In genomic region chr1:34361781-34362357, GRCh38 we compare ENCODE assay signal across 27 cellular contexts.
DNase-seq lines count a peak whose midpoint lies in the region; ATAC-seq and TF ChIP-seq lines count a peak whose summit lies in the region.
"Had no signal": no experiment of that assay in that cellular context is flagged by ENCODE, and none has a peak within 500 bp of the region (broad histone marks: within the 10 kb centered on the region; RNA-seq: fewer than 3 reads in every experiment).

No MANE protein-coding gene starts in this region.

- POLR2A ChIA-PET in SK-N-SH (lab: Yijun Ruan, JAX) = no interaction called here

- H3K4me3 ChIP-seq in SK-N-SH (ENCODE audit: low read depth in 2 of 2, low read length in 1 of 2) = no peak overlapping the region
- H3K4me3 ChIP-seq in hepatocyte = no peak overlapping the region
- H3K4me3 ChIP-seq: heart left ventricle, ovary, spleen, tibial artery had no signal

- no peaks in the 10 kb centered on the region for H3K9me3 ChIP-seq in SK-N-SH
- H3K9me3 ChIP-seq in hepatocyte (ENCODE audit: low read depth) = no peaks in the 10 kb centered on the region
- H3K9me3 ChIP-seq: heart left ventricle, ovary, tibial artery had no signal

- H4K20me1 ChIP-seq in SK-N-SH (ENCODE audit: insufficient read depth) = no peaks in the 10 kb centered on the region
- H4K20me1 ChIP-seq in hepatocyte (ENCODE audit: insufficient read depth, poor library complexity, severe bottlenecking) = no peaks in the 10 kb centered on the region

- no peaks in the 10 kb centered on the region for H3K27me3 ChIP-seq in SK-N-SH (ENCODE audit: insufficient read depth)
- no peaks in the 10 kb centered on the region for H3K27me3 ChIP-seq in hepatocyte
- H3K27me3 ChIP-seq: ovary had no signal

- H3K4me1 ChIP-seq in SK-N-SH (ENCODE audit: control insufficient read depth in 1 of 2, insufficient read depth in 2 of 2, low read depth in 1 of 2, low read length in 1 of 2) = peaks cover 0 to 14% of the 10 kb centered on the region in 2 experiments; a peak in 1 of 4 replicates
- H3K4me1 ChIP-seq in hepatocyte (ENCODE audit: insufficient read depth) = no peaks in the 10 kb centered on the region
- H3K4me1 ChIP-seq: heart left ventricle, spleen, tibial artery had no signal

- H3F3A ChIP-seq in SK-N-SH (replicated peaks; ENCODE audit: insufficient read depth) = no peaks in the 10 kb centered on the region

- no peaks in the 10 kb centered on the region for H3K9me2 ChIP-seq in SK-N-SH
- no peaks in the 10 kb centered on the region for H3K9me2 ChIP-seq in hepatocyte (replicated peaks; ENCODE audit: insufficient read depth)

- DNase-seq in DMS 273 (lab: John Stamatoyannopoulos, UW; ENCODE audit: unreplicated experiment) = peak; percentile 17
- no peak for DNase-seq in DMS 273 treated with DMSO at 0.1 percent for 48 hours (lab: John Stamatoyannopoulos, UW)
- DNase-seq in SK-N-SH = peak; percentile 52
- no peak for DNase-seq in GM10266 (ENCODE audit: extremely low spot score)
- DNase-seq in hepatocyte (ENCODE audit: low spot score) = no peak
- DNase-seq in activated CD8-positive, alpha-beta memory T cell treated with anti-CD3 and anti-CD28 coated beads, Interleukin-2, amount 50 U/mL, for 4 hours = no peak
- DNase-seq: activated CD4-positive, alpha-beta T cell treated with anti-CD3 and anti-CD28 coated beads, Interleukin-2, amount 10 ng/mL, durations not matched to agents 24 days and 14 days; activated CD8-positive, alpha-beta memory T cell treated with anti-CD3 and anti-CD28 coated beads, Interleukin-2, amount 10 ng/mL, durations not matched to agents 7 days and 5 days; CD4-positive, alpha-beta memory T cell; DMS53; GDM1; GOT3; heart left ventricle; NCI-H1930; NCI-H226; NCI-H82; ovary; SHP77 treated with DMSO at 0.1 percent for 48 hours; spleen; stimulated activated CD4-positive, alpha-beta T cell treated with anti-CD3 and anti-CD28 coated beads, Interleukin-4, amount 100 ng/mL, for 24 hours; T-helper 1 cell; tibial artery had no signal

- 14% methylated on average over 2 of the region's 2 CpGs for WGBS in SK-N-SH (ENCODE audit: low lambda C conversion rate)
- WGBS in hepatocyte (ENCODE audit: low lambda C conversion rate, missing lambda C conversion rate) = 50% methylated on average over 2 of the region's 2 CpGs

- no peak overlapping the region for H3K4me2 ChIP-seq in SK-N-SH
- no peak overlapping the region for H3K4me2 ChIP-seq in hepatocyte

- no peak overlapping the region for H2AFZ ChIP-seq in SK-N-SH (ENCODE audit: low read depth)
- no peak overlapping the region for H2AFZ ChIP-seq in hepatocyte

- H3K79me2 ChIP-seq in SK-N-SH (ENCODE audit: insufficient read depth) = no peaks in the 10 kb centered on the region
- no peaks in the 10 kb centered on the region for H3K79me2 ChIP-seq in hepatocyte

- CTCF ChIA-PET in SK-N-SH (lab: Yijun Ruan, JAX) = interaction anchor here (1.4 kb wide), 1 partner anchor 20 kb away, joined by 3 read pairs; no protein-coding TSS in a partner anchor

- ATAC-seq in HG02610 (IDR thresholded peaks at IDR 0.05; ENCODE audit: unreplicated experiment) = peak; percentile 45
- no peak for ATAC-seq in GM18873 (IDR thresholded peaks at IDR 0.05; ENCODE audit: low FRiP score, unreplicated experiment)
- ATAC-seq: activated CD8-positive, alpha-beta memory T cell treated with anti-CD3 and anti-CD28 coated beads, Interleukin-2, amount 10 ng/mL, durations not matched to agents 7 days and 5 days; heart left ventricle; left lobe of liver; natural killer cell treated with Interleukin-12 subunit alpha and Interleukin-12 subunit beta and Interleukin-15 and Interleukin-18, amount 100 ng/mL, for 72 hours had no signal

- TF ChIP-seq RAD21 in SK-N-SH (IDR thresholded peaks at IDR 0.05; ENCODE audit: low read length) = no peak; the same call in 1 of the 2 replicates

- H3K36me3 ChIP-seq in SK-N-SH (replicated peaks in 1 of 2; ENCODE audit: control insufficient read depth in 1 of 2, insufficient read depth in 2 of 2, low read length in 1 of 2) (no peaks in the 10 kb centered on the region), hepatocyte (replicated peaks; ENCODE audit: insufficient read depth, low read depth) (no peaks in the 10 kb centered on the region)
- H3K36me3 ChIP-seq: heart left ventricle, ovary, spleen, tibial artery had no signal

- TF ChIP-seq EP300 in SK-N-SH (IDR thresholded peaks at IDR 0.05; ENCODE audit: borderline replicate concordance in 1 of 2, low read depth in 1 of 2, low read length in 1 of 2) = peak in 1 of 2 experiments; percentile 81; a peak in 2 of 4 replicates

- TF ChIP-seq CTCF in SK-N-SH (IDR thresholded peaks at IDR 0.05) = no peak
- no peak for TF ChIP-seq CTCF in GM10266 (IDR thresholded peaks at IDR 0.05; ENCODE audit: control insufficient read depth, insufficient read depth, low read depth, missing control alignments)
- TF ChIP-seq CTCF in hepatocyte (IDR thresholded peaks at IDR 0.05; ENCODE audit: poor library complexity) = no peak

- no peak overlapping the region for H3K9ac ChIP-seq in SK-N-SH

- H3K27ac ChIP-seq in SK-N-SH (ENCODE audit: low read depth in 2 of 2, low read length in 1 of 2) = no peak overlapping the region
- no peak overlapping the region for H3K27ac ChIP-seq in hepatocyte
- H3K27ac ChIP-seq: 22Rv1, heart left ventricle, ovary, spleen, tibial artery had no signal

TF ChIP-seq in SK-N-SH, 30 proteins besides CTCF, POLR2A, EP300 and RAD21:
- TF ChIP-seq GATA2 (CRISPR knock-in tag; IDR thresholded peaks at IDR 0.05) (peak; percentile 93), RCOR1 (IDR thresholded peaks at IDR 0.05; ENCODE audit: low read length) (peak; percentile 99), FOXJ3 (CRISPR knock-in tag; IDR thresholded peaks at IDR 0.05) (peak; percentile 50; the same call in 1 of the 2 replicates), CHD2 (IDR thresholded peaks at IDR 0.05; ENCODE audit: low read length, partially characterized antibody) (peak; percentile 75), TCF12 (IDR thresholded peaks at IDR 0.05) (peak; percentile 22)
- TF ChIP-seq, protein P1, sequence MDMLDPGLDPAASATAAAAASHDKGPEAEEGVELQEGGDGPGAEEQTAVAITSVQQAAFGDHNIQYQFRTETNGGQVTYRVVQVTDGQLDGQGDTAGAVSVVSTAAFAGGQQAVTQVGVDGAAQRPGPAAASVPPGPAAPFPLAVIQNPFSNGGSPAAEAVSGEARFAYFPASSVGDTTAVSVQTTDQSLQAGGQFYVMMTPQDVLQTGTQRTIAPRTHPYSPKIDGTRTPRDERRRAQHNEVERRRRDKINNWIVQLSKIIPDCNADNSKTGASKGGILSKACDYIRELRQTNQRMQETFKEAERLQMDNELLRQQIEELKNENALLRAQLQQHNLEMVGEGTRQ (IDR thresholded peaks at IDR 0.05; ENCODE audit: borderline replicate concordance, low read depth, low read length) = no peak

Comparison
In these comparisons a context has a peak if more than half of its experiments do, and no peak if none do; other contexts are left out.
1. DNase-seq: peak in DMS 273 (single experiment) and SK-N-SH (single experiment); none in DMS 273 treated with DMSO at 0.1 percent for 48 hours (single experiment), GM10266 (single experiment), hepatocyte (single experiment) and activated CD8-positive, alpha-beta memory T cell treated with anti-CD3 and anti-CD28 coated beads, Interleukin-2, amount 50 U/mL, for 4 hours (single experiment).